Comparison of ENCODE assay signal across 1 cellular context in the genomic region with DNA sequence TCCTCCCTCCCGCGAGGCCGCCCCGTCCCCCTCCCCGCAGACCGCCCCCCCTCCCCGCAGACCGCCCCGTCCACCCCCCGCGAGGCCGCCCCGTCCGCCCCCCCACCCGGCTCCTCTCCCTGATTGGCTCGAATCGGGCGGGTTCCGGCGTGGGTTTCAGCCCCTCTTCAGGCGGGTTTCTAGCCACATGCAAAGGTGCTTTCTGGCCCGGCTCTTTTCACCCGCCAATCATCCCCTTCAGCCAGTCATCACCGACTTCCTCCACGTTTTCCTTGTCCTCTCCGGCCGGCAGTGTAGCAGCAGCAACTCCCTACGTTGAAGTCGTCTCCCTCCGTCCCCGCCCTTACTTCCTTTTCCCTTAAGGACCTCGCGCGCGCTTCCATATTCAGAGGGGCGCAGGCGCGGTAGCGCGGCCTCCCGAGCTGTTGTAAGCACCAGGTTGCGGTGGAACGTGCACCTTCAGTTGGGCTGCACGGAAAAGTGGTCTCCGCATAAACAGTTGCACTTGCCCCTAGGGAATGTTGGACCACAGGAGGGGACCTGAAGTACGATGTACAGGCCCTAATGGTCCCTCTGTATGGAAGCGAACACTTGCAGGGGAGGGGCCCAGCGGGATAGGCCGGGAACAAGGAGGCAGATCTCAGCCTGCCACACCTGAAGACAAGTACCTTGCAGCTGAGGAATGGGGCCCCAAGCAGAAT.
A peak's percentile ranks its signal among the peaks of the same experiment; 100 is the strongest.
TF ChIP-seq lines count a peak whose summit lies in the region.

No MANE protein-coding gene starts in this region.

TF ChIP-seq in GM12878, 131 proteins besides CTCF, POLR2A, EP300 and RAD21 (continued from another document and continues in another):
- TF ChIP-seq, protein P1, sequence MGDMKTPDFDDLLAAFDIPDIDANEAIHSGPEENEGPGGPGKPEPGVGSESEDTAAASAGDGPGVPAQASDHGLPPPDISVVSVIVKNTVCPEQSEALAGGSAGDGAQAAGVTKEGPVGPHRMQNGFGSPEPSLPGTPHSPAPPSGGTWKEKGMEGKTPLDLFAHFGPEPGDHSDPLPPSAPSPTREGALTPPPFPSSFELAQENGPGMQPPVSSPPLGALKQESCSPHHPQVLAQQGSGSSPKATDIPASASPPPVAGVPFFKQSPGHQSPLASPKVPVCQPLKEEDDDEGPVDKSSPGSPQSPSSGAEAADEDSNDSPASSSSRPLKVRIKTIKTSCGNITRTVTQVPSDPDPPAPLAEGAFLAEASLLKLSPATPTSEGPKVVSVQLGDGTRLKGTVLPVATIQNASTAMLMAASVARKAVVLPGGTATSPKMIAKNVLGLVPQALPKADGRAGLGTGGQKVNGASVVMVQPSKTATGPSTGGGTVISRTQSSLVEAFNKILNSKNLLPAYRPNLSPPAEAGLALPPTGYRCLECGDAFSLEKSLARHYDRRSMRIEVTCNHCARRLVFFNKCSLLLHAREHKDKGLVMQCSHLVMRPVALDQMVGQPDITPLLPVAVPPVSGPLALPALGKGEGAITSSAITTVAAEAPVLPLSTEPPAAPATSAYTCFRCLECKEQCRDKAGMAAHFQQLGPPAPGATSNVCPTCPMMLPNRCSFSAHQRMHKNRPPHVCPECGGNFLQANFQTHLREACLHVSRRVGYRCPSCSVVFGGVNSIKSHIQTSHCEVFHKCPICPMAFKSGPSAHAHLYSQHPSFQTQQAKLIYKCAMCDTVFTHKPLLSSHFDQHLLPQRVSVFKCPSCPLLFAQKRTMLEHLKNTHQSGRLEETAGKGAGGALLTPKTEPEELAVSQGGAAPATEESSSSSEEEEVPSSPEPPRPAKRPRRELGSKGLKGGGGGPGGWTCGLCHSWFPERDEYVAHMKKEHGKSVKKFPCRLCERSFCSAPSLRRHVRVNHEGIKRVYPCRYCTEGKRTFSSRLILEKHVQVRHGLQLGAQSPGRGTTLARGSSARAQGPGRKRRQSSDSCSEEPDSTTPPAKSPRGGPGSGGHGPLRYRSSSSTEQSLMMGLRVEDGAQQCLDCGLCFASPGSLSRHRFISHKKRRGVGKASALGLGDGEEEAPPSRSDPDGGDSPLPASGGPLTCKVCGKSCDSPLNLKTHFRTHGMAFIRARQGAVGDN (IDR thresholded peaks at IDR 0.05) = no peak
- 0 out of 2 replicates have a peak, but pooled peaks have one; percentile 40 for TF ChIP-seq ZNF207 (IDR thresholded peaks at IDR 0.05; ENCODE audit: borderline replicate concordance)
- TF ChIP-seq RB1 (IDR thresholded peaks at IDR 0.05; ENCODE audit: borderline replicate concordance) = peak; percentile 86; the same call in 1 of the 2 replicates
- TF ChIP-seq MXI1 (IDR thresholded peaks at IDR 0.05; ENCODE audit: low read depth, low read length) = peak; percentile 66
- peak; percentile 31; the same call in 1 of the 2 replicates for TF ChIP-seq TAF1 (IDR thresholded peaks at IDR 0.05; ENCODE audit: borderline replicate concordance, low read depth, low read length)
- no peak for TF ChIP-seq ESRRA (IDR thresholded peaks at IDR 0.05; ENCODE audit: low read length)
- TF ChIP-seq SRF (IDR thresholded peaks at IDR 0.05; ENCODE audit: low read depth in 2 of 2, low read length in 2 of 2) = no peak
- peak; percentile 87 for TF ChIP-seq IKZF1 (conservative IDR thresholded peaks at IDR 0.05)
- TF ChIP-seq MYC (IDR thresholded peaks at IDR 0.05; ENCODE audit: insufficient read depth, insufficient read length, insufficient replicate concordance, low read length, severe bottlenecking) = no peak
- TF ChIP-seq RBBP5 (conservative IDR thresholded peaks at IDR 0.05) = no peak
- no peak for TF ChIP-seq PAX8 (IDR thresholded peaks at IDR 0.05)
- TF ChIP-seq KAT2A (conservative IDR thresholded peaks at IDR 0.05; ENCODE audit: control insufficient read depth, low read depth, low read length) = no peak
- peak; percentile 52 for TF ChIP-seq RELB (IDR thresholded peaks at IDR 0.05; ENCODE audit: low read depth)
- TF ChIP-seq, protein P2, sequence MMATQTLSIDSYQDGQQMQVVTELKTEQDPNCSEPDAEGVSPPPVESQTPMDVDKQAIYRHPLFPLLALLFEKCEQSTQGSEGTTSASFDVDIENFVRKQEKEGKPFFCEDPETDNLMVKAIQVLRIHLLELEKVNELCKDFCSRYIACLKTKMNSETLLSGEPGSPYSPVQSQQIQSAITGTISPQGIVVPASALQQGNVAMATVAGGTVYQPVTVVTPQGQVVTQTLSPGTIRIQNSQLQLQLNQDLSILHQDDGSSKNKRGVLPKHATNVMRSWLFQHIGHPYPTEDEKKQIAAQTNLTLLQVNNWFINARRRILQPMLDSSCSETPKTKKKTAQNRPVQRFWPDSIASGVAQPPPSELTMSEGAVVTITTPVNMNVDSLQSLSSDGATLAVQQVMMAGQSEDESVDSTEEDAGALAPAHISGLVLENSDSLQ (IDR thresholded peaks at IDR 0.05) = peak; percentile 98
- no peak for TF ChIP-seq IRF5 (IDR thresholded peaks at IDR 0.05; ENCODE audit: borderline replicate concordance)
- TF ChIP-seq EED (IDR thresholded peaks at IDR 0.05; ENCODE audit: low read depth) = peak; percentile 74; the same call in 1 of the 2 replicates
- no peak for TF ChIP-seq ZNF384 (IDR thresholded peaks at IDR 0.05; ENCODE audit: borderline replicate concordance, low read depth, low read length)
- no peak for TF ChIP-seq SMC3 (IDR thresholded peaks at IDR 0.05; ENCODE audit: borderline replicate concordance, low read length)
- peak; percentile 82 for TF ChIP-seq GABPA (IDR thresholded peaks at IDR 0.05; ENCODE audit: low read depth)
- no peak for TF ChIP-seq NFXL1 (IDR thresholded peaks at IDR 0.05; ENCODE audit: borderline replicate concordance)
- no peak for TF ChIP-seq MEF2A (IDR thresholded peaks at IDR 0.05; ENCODE audit: insufficient read depth, low read depth, low read length)
- peak; percentile 45; the same call in 1 of the 2 replicates for TF ChIP-seq SMARCA5 (IDR thresholded peaks at IDR 0.05)
- TF ChIP-seq HDGF (IDR thresholded peaks at IDR 0.05) = peak; percentile 91
- no peak for TF ChIP-seq BCL11A (IDR thresholded peaks at IDR 0.05; ENCODE audit: low read depth, low read length)
- no peak for TF ChIP-seq SREBF1 (IDR thresholded peaks at IDR 0.05; ENCODE audit: low read length)
- TF ChIP-seq IKZF2 (IDR thresholded peaks at IDR 0.05) = peak; percentile 84 to 85
- TF ChIP-seq ATF2 (IDR thresholded peaks at IDR 0.05; ENCODE audit: low read length) = no peak
- TF ChIP-seq CEBPB (IDR thresholded peaks at IDR 0.05; ENCODE audit: borderline replicate concordance in 1 of 2, low read depth in 2 of 2, low read length in 2 of 2) = no peak
- TF ChIP-seq FOXK2 (IDR thresholded peaks at IDR 0.05) = peak; percentile 58
- TF ChIP-seq E2F4 (IDR thresholded peaks at IDR 0.05; ENCODE audit: low read depth, low read length) = 0 out of 2 replicates have a peak, but pooled peaks have one; percentile 30
- TF ChIP-seq GATAD2B (conservative IDR thresholded peaks at IDR 0.05; ENCODE audit: low read depth) = 0 out of 2 replicates have a peak, but pooled peaks have one; percentile 16
- no peak for TF ChIP-seq PAX5 (IDR thresholded peaks at IDR 0.05; ENCODE audit: borderline replicate concordance, low read depth, low read length)
- TF ChIP-seq, protein P3, sequence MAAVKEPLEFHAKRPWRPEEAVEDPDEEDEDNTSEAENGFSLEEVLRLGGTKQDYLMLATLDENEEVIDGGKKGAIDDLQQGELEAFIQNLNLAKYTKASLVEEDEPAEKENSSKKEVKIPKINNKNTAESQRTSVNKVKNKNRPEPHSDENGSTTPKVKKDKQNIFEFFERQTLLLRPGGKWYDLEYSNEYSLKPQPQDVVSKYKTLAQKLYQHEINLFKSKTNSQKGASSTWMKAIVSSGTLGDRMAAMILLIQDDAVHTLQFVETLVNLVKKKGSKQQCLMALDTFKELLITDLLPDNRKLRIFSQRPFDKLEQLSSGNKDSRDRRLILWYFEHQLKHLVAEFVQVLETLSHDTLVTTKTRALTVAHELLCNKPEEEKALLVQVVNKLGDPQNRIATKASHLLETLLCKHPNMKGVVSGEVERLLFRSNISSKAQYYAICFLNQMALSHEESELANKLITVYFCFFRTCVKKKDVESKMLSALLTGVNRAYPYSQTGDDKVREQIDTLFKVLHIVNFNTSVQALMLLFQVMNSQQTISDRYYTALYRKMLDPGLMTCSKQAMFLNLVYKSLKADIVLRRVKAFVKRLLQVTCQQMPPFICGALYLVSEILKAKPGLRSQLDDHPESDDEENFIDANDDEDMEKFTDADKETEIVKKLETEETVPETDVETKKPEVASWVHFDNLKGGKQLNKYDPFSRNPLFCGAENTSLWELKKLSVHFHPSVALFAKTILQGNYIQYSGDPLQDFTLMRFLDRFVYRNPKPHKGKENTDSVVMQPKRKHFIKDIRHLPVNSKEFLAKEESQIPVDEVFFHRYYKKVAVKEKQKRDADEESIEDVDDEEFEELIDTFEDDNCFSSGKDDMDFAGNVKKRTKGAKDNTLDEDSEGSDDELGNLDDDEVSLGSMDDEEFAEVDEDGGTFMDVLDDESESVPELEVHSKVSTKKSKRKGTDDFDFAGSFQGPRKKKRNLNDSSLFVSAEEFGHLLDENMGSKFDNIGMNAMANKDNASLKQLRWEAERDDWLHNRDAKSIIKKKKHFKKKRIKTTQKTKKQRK (IDR thresholded peaks at IDR 0.05; ENCODE audit: low read depth, low read length) = peak; percentile 65
- no peak for TF ChIP-seq JUND (IDR thresholded peaks at IDR 0.05; ENCODE audit: low read depth, low read length)
- TF ChIP-seq, protein P4, sequence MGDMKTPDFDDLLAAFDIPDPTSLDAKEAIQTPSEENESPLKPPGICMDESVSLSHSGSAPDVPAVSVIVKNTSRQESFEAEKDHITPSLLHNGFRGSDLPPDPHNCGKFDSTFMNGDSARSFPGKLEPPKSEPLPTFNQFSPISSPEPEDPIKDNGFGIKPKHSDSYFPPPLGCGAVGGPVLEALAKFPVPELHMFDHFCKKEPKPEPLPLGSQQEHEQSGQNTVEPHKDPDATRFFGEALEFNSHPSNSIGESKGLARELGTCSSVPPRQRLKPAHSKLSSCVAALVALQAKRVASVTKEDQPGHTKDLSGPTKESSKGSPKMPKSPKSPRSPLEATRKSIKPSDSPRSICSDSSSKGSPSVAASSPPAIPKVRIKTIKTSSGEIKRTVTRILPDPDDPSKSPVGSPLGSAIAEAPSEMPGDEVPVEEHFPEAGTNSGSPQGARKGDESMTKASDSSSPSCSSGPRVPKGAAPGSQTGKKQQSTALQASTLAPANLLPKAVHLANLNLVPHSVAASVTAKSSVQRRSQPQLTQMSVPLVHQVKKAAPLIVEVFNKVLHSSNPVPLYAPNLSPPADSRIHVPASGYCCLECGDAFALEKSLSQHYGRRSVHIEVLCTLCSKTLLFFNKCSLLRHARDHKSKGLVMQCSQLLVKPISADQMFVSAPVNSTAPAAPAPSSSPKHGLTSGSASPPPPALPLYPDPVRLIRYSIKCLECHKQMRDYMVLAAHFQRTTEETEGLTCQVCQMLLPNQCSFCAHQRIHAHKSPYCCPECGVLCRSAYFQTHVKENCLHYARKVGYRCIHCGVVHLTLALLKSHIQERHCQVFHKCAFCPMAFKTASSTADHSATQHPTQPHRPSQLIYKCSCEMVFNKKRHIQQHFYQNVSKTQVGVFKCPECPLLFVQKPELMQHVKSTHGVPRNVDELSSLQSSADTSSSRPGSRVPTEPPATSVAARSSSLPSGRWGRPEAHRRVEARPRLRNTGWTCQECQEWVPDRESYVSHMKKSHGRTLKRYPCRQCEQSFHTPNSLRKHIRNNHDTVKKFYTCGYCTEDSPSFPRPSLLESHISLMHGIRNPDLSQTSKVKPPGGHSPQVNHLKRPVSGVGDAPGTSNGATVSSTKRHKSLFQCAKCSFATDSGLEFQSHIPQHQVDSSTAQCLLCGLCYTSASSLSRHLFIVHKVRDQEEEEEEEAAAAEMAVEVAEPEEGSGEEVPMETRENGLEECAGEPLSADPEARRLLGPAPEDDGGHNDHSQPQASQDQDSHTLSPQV (IDR thresholded peaks at IDR 0.05) = no peak
- no peak for TF ChIP-seq ZZZ3 (IDR thresholded peaks at IDR 0.05; ENCODE audit: control insufficient read depth, insufficient read length, low read depth)
- no peak for TF ChIP-seq JUNB (IDR thresholded peaks at IDR 0.05)
- TF ChIP-seq CREB1 (IDR thresholded peaks at IDR 0.05; ENCODE audit: low read depth) = peak; percentile 86
